8 cellular contexts compared by ENCODE assay signal in genomic region chr20:33415948-33416347, GRCh38. TPM values are rescaled to one million over a fixed set of nuclear protein-coding genes. Genes with fewer than 3 reads are reported as not detected.
A peak's percentile ranks its signal among the peaks of the same experiment; 100 is the strongest.
DNase-seq lines count a peak whose midpoint lies in the region; ATAC-seq and TF ChIP-seq lines count a peak whose summit lies in the region.

No MANE protein-coding gene starts in this region.

- intact Hi-C loops in left lung (cut with DNase I), result no loop called here
- intact Hi-C loops in esophagus muscularis mucosa (cut with DNase I), result no loop called here

- ATAC-seq in left lung (peak; percentile 63), GM19035 (IDR thresholded peaks at IDR 0.05; ENCODE audit: unreplicated experiment) (no peak), GM21737 (IDR thresholded peaks at IDR 0.05; ENCODE audit: unreplicated experiment) (no peak)

- H3K9me2 ChIP-seq in MM.1S (replicated peaks; ENCODE audit: insufficient read depth, low read length), result no peaks in the 10 kb centered on the region

- H3K4me1 ChIP-seq in MM.1S (ENCODE audit: low read length), result no peaks in the 10 kb centered on the region
- H3K4me1 ChIP-seq in left lung, result no peaks in the 10 kb centered on the region
- peaks cover 0 to 18% (median 2%) of the 10 kb centered on the region in 4 donors for H3K4me1 ChIP-seq in esophagus muscularis mucosa

- no peak overlapping the region for H2AFZ ChIP-seq in MM.1S (ENCODE audit: low read length)

- DNase-seq in EL (peak; percentile 39), MM.1S (peak; percentile 35), left lung (no peak), NCI-H1048 (lab: John Stamatoyannopoulos, UW) (no peak), esophagus muscularis mucosa (ENCODE audit: extremely low spot score) (no peak)

- H4K20me1 ChIP-seq in MM.1S (ENCODE audit: insufficient read depth, low read length), result no peaks in the 10 kb centered on the region

- H3K9me3 Mint-ChIP-seq in brain, result peaks cover 0 to 2% (median 0%) of the 10 kb centered on the region in 5 experiments

- no peak for TF ChIP-seq POLR2A in esophagus muscularis mucosa (IDR thresholded peaks at IDR 0.05; ENCODE audit: low read depth)

- H3K27me3 Mint-ChIP-seq in brain, result no peaks in the 10 kb centered on the region

- no peak overlapping the region for H3K9ac ChIP-seq in MM.1S (ENCODE audit: low read length)

- H3K36me3 ChIP-seq in MM.1S (replicated peaks; ENCODE audit: insufficient read depth, low read length) (no peaks in the 10 kb centered on the region), left lung (peaks cover 0 to 10% of the 10 kb centered on the region in 2 donors), esophagus muscularis mucosa (peaks cover 5 to 41% (median 31%) of the 10 kb centered on the region in 4 donors)

- peak overlapping the region in 1 of 5 experiments; percentile 53 for H3K27ac Mint-ChIP-seq in brain

- H3F3A ChIP-seq in MM.1S (ENCODE audit: insufficient read depth, low read length), result no peaks in the 10 kb centered on the region

- H3K4me3 ChIP-seq in MM.1S (ENCODE audit: low read length) (no peak overlapping the region), left lung (no peak overlapping the region), esophagus muscularis mucosa (no peak overlapping the region)

- 85% methylated on average over 5 of the region's 8 CpGs for WGBS in esophagus muscularis mucosa

- no peak overlapping the region for H3K4me2 ChIP-seq in MM.1S (ENCODE audit: low read depth, low read length)

- H3K79me2 ChIP-seq in MM.1S (ENCODE audit: low read length), result no peaks in the 10 kb centered on the region

- H3K4me3 Mint-ChIP-seq in brain, result no peak overlapping the region

- peaks cover 22% of the 10 kb centered on the region for H3K36me3 Mint-ChIP-seq in brain

- H3K27me3 ChIP-seq in MM.1S (replicated peaks; ENCODE audit: insufficient read depth, low read length) (no peaks in the 10 kb centered on the region), left lung (no peaks in the 10 kb centered on the region), esophagus muscularis mucosa (no peaks in the 10 kb centered on the region)

- H3K27ac ChIP-seq in MM.1S (ENCODE audit: low read length) (no peak overlapping the region), left lung (no peak overlapping the region), esophagus muscularis mucosa (replicated peaks in 1 of 4) (no peak overlapping the region)

- no peaks in the 10 kb centered on the region for H3K9me3 ChIP-seq in MM.1S (replicated peaks; ENCODE audit: insufficient read depth, low read length)
- no peaks in the 10 kb centered on the region for H3K9me3 ChIP-seq in left lung
- H3K9me3 ChIP-seq in esophagus muscularis mucosa, result no peaks in the 10 kb centered on the region

- TF ChIP-seq CTCF in MM.1S (IDR thresholded peaks at IDR 0.05; ENCODE audit: low read length) (peak; percentile 51), brain (conservative IDR thresholded peaks at IDR 0.05) (peak; percentile 55 to 61), left lung (IDR thresholded peaks at IDR 0.05) (peak in 1 of 2 donors; percentile 14), esophagus muscularis mucosa (IDR thresholded peaks at IDR 0.05) (peak in 1 of 3 experiments; percentile 37)

- TF ChIP-seq EP300 in esophagus muscularis mucosa (IDR thresholded peaks at IDR 0.05), result no peak

- no peaks in the 10 kb centered on the region for H3K4me1 Mint-ChIP-seq in brain

RNA-seq across cellular contexts. Expression of gene CDK5RAP1, which starts 14.6 kb away (rescaled TPM):
- polyA plus RNA-seq in brain (ENCODE audit: insufficient read depth, low read depth, low replicate concordance), result 32.5 TPM
- total RNA-seq in left lung (10 to 100 TPM; 20.9 to 21.0 TPM), esophagus muscularis mucosa (10 to 100 TPM; 11.3 to 19.5 (median 16.9) TPM)

RNA-seq across cellular contexts. Expression of gene SNTA1, which starts 27.6 kb away (rescaled TPM):
- 89.1 TPM for polyA plus RNA-seq in brain (ENCODE audit: insufficient read depth, low read depth, low replicate concordance)
- total RNA-seq in left lung, result 1 to 10 TPM; 6.1 to 7.8 TPM
- 10 to 100 TPM; 24.1 to 51.6 (median 42.3) TPM for total RNA-seq in esophagus muscularis mucosa

Comparison
In these comparisons a context has a peak if more than half of its experiments do, and no peak if none do; other contexts are left out.
1. DNase-seq: peak in EL (single experiment) and MM.1S (single experiment); none in left lung (0 of 2), NCI-H1048 (single experiment) and esophagus muscularis mucosa (single experiment).